Comparison of ENCODE assay signal across 22 cellular contexts in genomic region chr10:90458571-90458970, GRCh38.
"Had no signal": no experiment of that assay in that cellular context is flagged by ENCODE, and none has a peak within 500 bp of the region (broad histone marks: within the 10 kb centered on the region; RNA-seq: fewer than 3 reads in every experiment).

No MANE protein-coding gene starts in this region.

- H3K36me3 Mint-ChIP-seq: IgD-negative memory B cell had no signal

- ATAC-seq: K562, Panc1 had no signal

- H3K9ac ChIP-seq: KMS-11, SK-N-SH had no signal

- H3K4me3 Mint-ChIP-seq: IgD-negative memory B cell had no signal

- H3K9me2 ChIP-seq: SK-N-SH had no signal

- H3K27ac ChIP-seq: HL-60, KMS-11, RWPE1 had no signal

- DNase-seq: Kasumi-1, MM.1S, NCI-H1092 treated with DMSO at 0.1 percent for 48 hours, NCI-H1436, NCI-H187, NCI-H2029, NCI-H2081 treated with DMSO at 0.1 percent for 48 hours, NCI-H2171, NCI-H226, NCI-H446, NCI-H510A, NCI-H524 treated with DMSO at 0.1 percent for 48 hours, NCI-H69, NCI-H774, SK-N-SH, SW 1271 had no signal

- H3K9me3 ChIP-seq: SK-N-SH had no signal

- H3K4me1 Mint-ChIP-seq: IgD-negative memory B cell had no signal

- H3K4me3 ChIP-seq: K562 had no signal

- H3K27ac Mint-ChIP-seq: IgD-negative memory B cell had no signal

- H3K4me2 ChIP-seq: KMS-11, SK-N-SH had no signal

- H3K27me3 Mint-ChIP-seq: IgD-negative memory B cell had no signal
